1 cellular context compared by ENCODE assay signal in genomic region chr20:40991181-40991889, GRCh38.
TF ChIP-seq lines count a peak whose summit lies in the region.

No MANE protein-coding gene starts in this region.

TF ChIP-seq in HepG2, 621 proteins besides CTCF, POLR2A, EP300 and RAD21 (continued from another document):
- TF ChIP-seq ZBTB34 (CRISPR knock-in tag; IDR thresholded peaks at IDR 0.05): no peak
- TF ChIP-seq ZNF383 (CRISPR knock-in tag; IDR thresholded peaks at IDR 0.05; ENCODE audit: borderline replicate concordance): no peak
- no peak for TF ChIP-seq MIER2 (CRISPR knock-in tag; IDR thresholded peaks at IDR 0.05)
- no peak for TF ChIP-seq GRHL1 (CRISPR knock-in tag; conservative IDR thresholded peaks at IDR 0.05)
- TF ChIP-seq MTA3 (CRISPR knock-in tag; IDR thresholded peaks at IDR 0.05): no peak
- TF ChIP-seq KLF15 (CRISPR knock-in tag; IDR thresholded peaks at IDR 0.05; ENCODE audit: borderline replicate concordance): no peak
- no peak for TF ChIP-seq ZNF674 (CRISPR knock-in tag; IDR thresholded peaks at IDR 0.05; ENCODE audit: low read depth)
- no peak for TF ChIP-seq NCOR1 (IDR thresholded peaks at IDR 0.05; ENCODE audit: borderline replicate concordance, low read length)
- TF ChIP-seq ZNF788 (CRISPR knock-in tag; IDR thresholded peaks at IDR 0.05; ENCODE audit: borderline replicate concordance): no peak
- 0 out of 2 replicates have a peak, but pooled peaks have one; percentile 49 for TF ChIP-seq SMAD1 (CRISPR knock-in tag; IDR thresholded peaks at IDR 0.05; ENCODE audit: borderline replicate concordance, low read depth)
- no peak for TF ChIP-seq NFKB2 (CRISPR knock-in tag; IDR thresholded peaks at IDR 0.05; ENCODE audit: borderline replicate concordance)
- TF ChIP-seq ERF (CRISPR knock-in tag; IDR thresholded peaks at IDR 0.05): no peak
